29 cellular contexts compared by ENCODE assay signal in genomic region chr22:46997311-46997970, GRCh38.
"Had no signal": no experiment of that assay in that cellular context is flagged by ENCODE, and none has a peak within 500 bp of the region (broad histone marks: within the 10 kb centered on the region; RNA-seq: fewer than 3 reads in every experiment).

No MANE protein-coding gene starts in this region.

- H3K9ac ChIP-seq: neural progenitor cell had no signal

- H3K4me2 ChIP-seq: neural progenitor cell, smooth muscle cell had no signal

- H3K27ac ChIP-seq: colonic mucosa, esophagus squamous epithelium, heart right ventricle, neural progenitor cell, ovary, right lobe of liver, stomach, upper lobe of left lung had no signal

- H3K4me1 ChIP-seq: colonic mucosa, neural progenitor cell had no signal

- H3K27me3 Mint-ChIP-seq: central memory CD8-positive, alpha-beta T cell; dendritic cell treated with granulocyte-macrophage colony-stimulating factor and Interleukin-4, amounts not matched to agents 40 ng/mL and 50 ng/mL, for 4 days; naive thymus-derived CD4-positive, alpha-beta T cell; progenitor cell of endocrine pancreas had no signal

- H3K4me3 Mint-ChIP-seq: central memory CD8-positive, alpha-beta T cell; dendritic cell treated with granulocyte-macrophage colony-stimulating factor and Interleukin-4, amounts not matched to agents 40 ng/mL and 50 ng/mL, for 4 days; naive thymus-derived CD4-positive, alpha-beta T cell; nephron; neural progenitor cell; stimulated activated effector memory CD8-positive, alpha-beta T cell treated with anti-CD3 and anti-CD28 coated beads, Interleukin-12 subunit alpha, Interleukin-12 subunit beta, amount 100 ng/mL, for 72 hours had no signal

- H2AFZ ChIP-seq: neural progenitor cell had no signal

- H3K9me3 ChIP-seq: colonic mucosa, esophagus squamous epithelium, heart right ventricle, ovary, right lobe of liver, stomach, thyroid gland, upper lobe of left lung had no signal

- H3K4me3 ChIP-seq: colonic mucosa, esophagus squamous epithelium, heart right ventricle, lung, neural progenitor cell, ovary, right lobe of liver, smooth muscle cell, stomach, thyroid gland, upper lobe of left lung had no signal

- H3K27ac Mint-ChIP-seq: dendritic cell treated with granulocyte-macrophage colony-stimulating factor and Interleukin-4, amounts not matched to agents 40 ng/mL and 50 ng/mL, for 4 days; nephron; neural progenitor cell; progenitor cell of endocrine pancreas had no signal

- H3K36me3 ChIP-seq: colonic mucosa, neural progenitor cell, ovary, thyroid gland had no signal

- H3K27me3 ChIP-seq: colonic mucosa, esophagus squamous epithelium, heart right ventricle, neural progenitor cell, ovary, right lobe of liver, stomach, thyroid gland, upper lobe of left lung had no signal

- ATAC-seq: naive thymus-derived CD4-positive, alpha-beta T cell; stimulated activated effector memory CD8-positive, alpha-beta T cell treated with anti-CD3 and anti-CD28 coated beads, Interleukin-12 subunit alpha, Interleukin-12 subunit beta, amount 100 ng/mL, for 72 hours had no signal

- DNase-seq: colonic mucosa; effector memory CD4-positive, alpha-beta T cell; esophagus squamous epithelium; foreskin melanocyte; glutamatergic neuron; heart right ventricle; hippocampal formation; left colon; mesenchymal stem cell; midbrain; naive thymus-derived CD4-positive, alpha-beta T cell; nucleus accumbens; ovary; right lobe of liver; stimulated activated CD4-positive, alpha-beta T cell treated with anti-CD3 and anti-CD28 coated beads, Interleukin-12 subunit alpha, Interleukin-12 subunit beta, amount 100 ng/mL, for 4 hours; stimulated activated CD4-positive, alpha-beta T cell treated with anti-CD3 and anti-CD28 coated beads, Interleukin-1b, Interleukin-23, amount 100 ng/mL, for 48 hours; stimulated activated CD4-positive, alpha-beta T cell treated with anti-CD3 and anti-CD28 coated beads, Interleukin-4, amount 100 ng/mL, for 24 hours; stimulated activated naive CD4-positive, alpha-beta T cell treated with Interleukin-2 at 50 U/mL for 16 hours; stomach had no signal

- H3K9me3 Mint-ChIP-seq: central memory CD8-positive, alpha-beta T cell; dendritic cell treated with granulocyte-macrophage colony-stimulating factor and Interleukin-4, amounts not matched to agents 40 ng/mL and 50 ng/mL, for 4 days; naive thymus-derived CD4-positive, alpha-beta T cell; nephron; neural progenitor cell; stimulated activated effector memory CD8-positive, alpha-beta T cell treated with anti-CD3 and anti-CD28 coated beads, Interleukin-12 subunit alpha, Interleukin-12 subunit beta, amount 100 ng/mL, for 72 hours had no signal
